In the genomic region with DNA sequence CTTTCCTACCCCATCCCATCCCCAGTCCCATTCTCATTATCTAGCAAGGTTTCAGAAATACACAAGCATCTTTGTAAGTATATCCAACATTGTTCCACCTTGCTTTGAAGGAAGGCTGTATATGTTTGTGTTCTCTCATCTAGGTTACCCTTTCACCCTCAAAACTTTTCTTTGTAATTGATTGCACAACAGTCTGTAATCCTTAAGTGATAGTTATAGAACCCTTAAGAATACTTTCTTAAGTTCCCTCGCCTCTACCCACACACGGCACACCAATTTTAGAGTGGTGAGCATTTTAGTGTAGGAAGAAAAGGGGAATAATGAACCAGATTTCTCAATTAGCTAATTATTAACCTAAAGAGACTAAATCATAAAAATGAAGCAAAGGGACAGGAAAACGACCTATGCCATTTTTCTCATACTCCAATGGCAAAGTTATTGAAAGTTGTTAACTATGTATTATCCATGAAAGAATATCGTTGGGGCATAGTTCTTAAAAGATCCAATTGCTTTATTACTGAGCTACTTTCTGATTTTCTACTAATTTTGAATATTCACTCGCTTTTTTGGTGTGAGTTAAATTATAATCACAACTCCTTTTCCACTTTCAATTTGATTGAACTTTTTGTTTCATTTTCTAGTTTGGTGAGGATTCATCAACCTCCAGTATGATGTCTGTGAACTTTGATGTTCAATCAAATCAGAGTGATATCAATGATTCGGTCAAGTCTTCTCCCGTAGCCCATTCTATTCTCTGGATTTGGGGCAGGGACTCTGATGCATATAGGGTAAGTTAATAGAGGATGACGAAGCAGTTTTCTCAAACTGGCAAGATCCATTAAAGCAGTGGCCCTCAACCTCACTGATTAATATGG, we compare ENCODE assay signal across 26 cellular contexts. TPM values are rescaled to one million over a fixed set of nuclear protein-coding genes. Genes with fewer than 3 reads are reported as not detected.
DNase-seq lines count a peak whose midpoint lies in the region; ATAC-seq and TF ChIP-seq lines count a peak whose summit lies in the region.
"Had no signal": no experiment of that assay in that cellular context is flagged by ENCODE, and none has a peak within 500 bp of the region (broad histone marks: within the 10 kb centered on the region; RNA-seq: fewer than 3 reads in every experiment).

No MANE protein-coding gene starts in this region.

- H3K79me2 ChIP-seq in trophoblast cell (ENCODE audit: control insufficient read depth, insufficient read depth, low read length, poor library complexity) = no peaks in the 10 kb centered on the region

- H3K4me2 ChIP-seq in trophoblast cell (ENCODE audit: low read length) = no peak overlapping the region

- intact Hi-C loops in left lung (cut with DNase I) = no loop called here

- no peaks in the 10 kb centered on the region for H3K27me3 ChIP-seq in left lung
- no peaks in the 10 kb centered on the region for H3K27me3 ChIP-seq in trophoblast cell (ENCODE audit: insufficient read depth, low read length)
- no peaks in the 10 kb centered on the region for H3K27me3 ChIP-seq in suprapubic skin
- H3K27me3 ChIP-seq: esophagus muscularis mucosa, foreskin keratinocyte, heart left ventricle, ovary, Peyer's patch, spleen, upper lobe of left lung had no signal

- POLR2A ChIA-PET in WTC11 (lab: Charles Lee) = no interaction called here

- no peak overlapping the region for H3K18ac ChIP-seq in trophoblast cell (ENCODE audit: low read length)

- no peak overlapping the region for H3K14ac ChIP-seq in trophoblast cell (ENCODE audit: low read length)

- H3K9ac ChIP-seq in trophoblast cell (ENCODE audit: low read length) = no peak overlapping the region

- H4K91ac ChIP-seq in trophoblast cell (ENCODE audit: low read depth, low read length) = no peak overlapping the region

- H2AFZ ChIP-seq in trophoblast cell (ENCODE audit: insufficient read depth, low read length, poor library complexity) = no peak overlapping the region

- H3K9me3 Mint-ChIP-seq in stimulated activated naive CD8-positive, alpha-beta T cell treated with anti-CD3 and anti-CD28 coated beads, Interleukin-15, Interleukin-2, amounts not matched to agents 100 ng/mL and 50 ng/mL, for 24 hours = no peaks in the 10 kb centered on the region
- H3K9me3 Mint-ChIP-seq in stimulated activated naive CD8-positive, alpha-beta T cell treated with anti-CD3 and anti-CD28 coated beads, Interleukin-15, amount 100 ng/mL, for 72 hours = no peaks in the 10 kb centered on the region
- no peaks in the 10 kb centered on the region for H3K9me3 Mint-ChIP-seq in WTC11
- H3K9me3 Mint-ChIP-seq: activated T-helper 2 cell treated with anti-CD3 and anti-CD28 coated beads, Interferon-gamma antibody, Interleukin-2, Interleukin-4, amounts not matched to agents 10 μg/mL and 5 μg/mL and 100 μg/mL, durations not matched to agents 14 hours and 24 hours and 36 hours; CD14-positive monocyte; HFFc6; IgD-negative memory B cell had no signal

- no peak overlapping the region for H4K12ac ChIP-seq in trophoblast cell (ENCODE audit: low read depth, low read length)

- no peak overlapping the region for H2AK5ac ChIP-seq in trophoblast cell (ENCODE audit: low read length)

- no peak overlapping the region for H2BK5ac ChIP-seq in trophoblast cell (ENCODE audit: low read depth, low read length, poor library complexity)

- H3K4me3 Mint-ChIP-seq in stimulated activated naive CD8-positive, alpha-beta T cell treated with anti-CD3 and anti-CD28 coated beads, Interleukin-15, Interleukin-2, amounts not matched to agents 100 ng/mL and 50 ng/mL, for 24 hours = no peak overlapping the region
- no peak overlapping the region for H3K4me3 Mint-ChIP-seq in stimulated activated naive CD8-positive, alpha-beta T cell treated with anti-CD3 and anti-CD28 coated beads, Interleukin-15, amount 100 ng/mL, for 72 hours
- H3K4me3 Mint-ChIP-seq in WTC11 = no peak overlapping the region
- H3K4me3 Mint-ChIP-seq: CD14-positive monocyte, HFFc6, IgD-negative memory B cell had no signal

- peaks cover 33% of the 10 kb centered on the region for H3K4me1 Mint-ChIP-seq in stimulated activated naive CD8-positive, alpha-beta T cell treated with anti-CD3 and anti-CD28 coated beads, Interleukin-15, Interleukin-2, amounts not matched to agents 100 ng/mL and 50 ng/mL, for 24 hours (ENCODE audit: low read depth)
- H3K4me1 Mint-ChIP-seq in stimulated activated naive CD8-positive, alpha-beta T cell treated with anti-CD3 and anti-CD28 coated beads, Interleukin-15, amount 100 ng/mL, for 72 hours = peaks cover 29% of the 10 kb centered on the region
- peaks cover 15% of the 10 kb centered on the region for H3K4me1 Mint-ChIP-seq in WTC11
- H3K4me1 Mint-ChIP-seq: CD14-positive monocyte, IgD-negative memory B cell had no signal

- no CpG with 5 or more reads among the region's 8 CpGs for WGBS in trophoblast cell (ENCODE audit: extremely low coverage, insufficient coverage, insufficient read length)
- 94% methylated on average over 8 of the region's 8 CpGs for WGBS in suprapubic skin

- TF ChIP-seq POLR2A in suprapubic skin (IDR thresholded peaks at IDR 0.05) = no peak

- H3K4ac ChIP-seq in trophoblast cell (ENCODE audit: low read depth, low read length) = no peak overlapping the region

- CTCF ChIA-PET in WTC11 (lab: Charles Lee) = no interaction called here

- no peak overlapping the region for H3K23ac ChIP-seq in trophoblast cell (ENCODE audit: low read length)

- H3K27ac Mint-ChIP-seq in stimulated activated naive CD8-positive, alpha-beta T cell treated with anti-CD3 and anti-CD28 coated beads, Interleukin-15, Interleukin-2, amounts not matched to agents 100 ng/mL and 50 ng/mL, for 24 hours = peak overlapping the region; percentile 55
- H3K27ac Mint-ChIP-seq in stimulated activated naive CD8-positive, alpha-beta T cell treated with anti-CD3 and anti-CD28 coated beads, Interleukin-15, amount 100 ng/mL, for 72 hours = no peak overlapping the region
- peak overlapping the region; percentile 48; the same call in 1 of the 2 replicates for H3K27ac Mint-ChIP-seq in WTC11
- H3K27ac Mint-ChIP-seq: activated T-helper 2 cell treated with anti-CD3 and anti-CD28 coated beads, Interferon-gamma antibody, Interleukin-2, Interleukin-4, amounts not matched to agents 10 μg/mL and 5 μg/mL and 100 μg/mL, durations not matched to agents 14 hours and 24 hours and 36 hours had no signal

- H3K36me3 Mint-ChIP-seq in stimulated activated naive CD8-positive, alpha-beta T cell treated with anti-CD3 and anti-CD28 coated beads, Interleukin-15, Interleukin-2, amounts not matched to agents 100 ng/mL and 50 ng/mL, for 24 hours (ENCODE audit: low read depth) = peaks cover 79% of the 10 kb centered on the region
- peaks cover 50% of the 10 kb centered on the region for H3K36me3 Mint-ChIP-seq in WTC11

- H3K36me3 ChIP-seq in left lung (peaks cover 3 to 96% of the 10 kb centered on the region in 2 donors), trophoblast cell (ENCODE audit: control insufficient read depth in 1 of 2, insufficient read depth in 2 of 2, low read length in 2 of 2) (peaks cover 3 to 25% of the 10 kb centered on the region in 2 experiments), suprapubic skin (peaks cover 81% of the 10 kb centered on the region)
- H3K36me3 ChIP-seq: ovary had no signal

- no peak overlapping the region for H2BK120ac ChIP-seq in trophoblast cell (ENCODE audit: insufficient read depth, low read length, poor library complexity)

- H3K79me1 ChIP-seq in trophoblast cell (ENCODE audit: low read length) = no peaks in the 10 kb centered on the region

- no peak overlapping the region for H4K8ac ChIP-seq in trophoblast cell (ENCODE audit: low read depth, low read length)

- no peak overlapping the region for H2BK12ac ChIP-seq in trophoblast cell (ENCODE audit: low read length)

- TF ChIP-seq CTCF in WTC11 (IDR thresholded peaks at IDR 0.05) = no peak
- TF ChIP-seq CTCF in left lung (IDR thresholded peaks at IDR 0.05) = no peak
- TF ChIP-seq CTCF in suprapubic skin (IDR thresholded peaks at IDR 0.05) = no peak

- no peak overlapping the region for H3K4me3 ChIP-seq in left lung
- no peak overlapping the region for H3K4me3 ChIP-seq in trophoblast cell (ENCODE audit: low read depth, low read length)
- H3K4me3 ChIP-seq in suprapubic skin = no peak overlapping the region
- H3K4me3 ChIP-seq: esophagus muscularis mucosa, heart left ventricle, ovary, Peyer's patch, spleen, upper lobe of left lung had no signal

- no peaks in the 10 kb centered on the region for H3K9me3 ChIP-seq in left lung
- H3K9me3 ChIP-seq in trophoblast cell (ENCODE audit: insufficient read depth, low read depth, low read length) = no peaks in the 10 kb centered on the region
- no peaks in the 10 kb centered on the region for H3K9me3 ChIP-seq in suprapubic skin
- H3K9me3 ChIP-seq: esophagus muscularis mucosa, heart left ventricle, ovary, Peyer's patch, spleen, upper lobe of left lung had no signal

- DNase-seq in stimulated activated naive CD8-positive, alpha-beta T cell treated with anti-CD3 and anti-CD28 coated beads, Interleukin-15, amount 100 ng/mL, for 72 hours = no peak
- DNase-seq in WTC11 (ENCODE audit: low spot score) (no peak), left lung (no peak), trophoblast cell (no peak), suprapubic skin (ENCODE audit: low spot score in 2 of 2) (no peak)
- DNase-seq: Calu3; central memory CD4-positive, alpha-beta T cell; DND-41; heart left ventricle; HFFc6; NCI-H2081; NCI-H2227 treated with DMSO at 0.1 percent for 48 hours; NCI-H69; ovary; Peyer's patch; SIG-M5; spleen; T-helper 9 cell; upper lobe of left lung had no signal

- no peaks in the 10 kb centered on the region for H3K4me1 ChIP-seq in left lung
- no peaks in the 10 kb centered on the region for H3K4me1 ChIP-seq in trophoblast cell (ENCODE audit: control insufficient read depth in 1 of 2, insufficient read depth in 2 of 2, low read length in 2 of 2)
- no peaks in the 10 kb centered on the region for H3K4me1 ChIP-seq in suprapubic skin
- H3K4me1 ChIP-seq: esophagus muscularis mucosa, foreskin keratinocyte, heart left ventricle, Peyer's patch, spleen had no signal

- H3K27ac ChIP-seq in left lung (peak overlapping the region in 1 of 2 donors; percentile 14), trophoblast cell (ENCODE audit: low read depth, low read length) (no peak overlapping the region), suprapubic skin (no peak overlapping the region)
- H3K27ac ChIP-seq: esophagus muscularis mucosa, heart left ventricle, ovary, spleen had no signal

- H3K27me3 Mint-ChIP-seq in stimulated activated naive CD8-positive, alpha-beta T cell treated with anti-CD3 and anti-CD28 coated beads, Interleukin-15, Interleukin-2, amounts not matched to agents 100 ng/mL and 50 ng/mL, for 24 hours = no peaks in the 10 kb centered on the region
- H3K27me3 Mint-ChIP-seq in stimulated activated naive CD8-positive, alpha-beta T cell treated with anti-CD3 and anti-CD28 coated beads, Interleukin-15, amount 100 ng/mL, for 72 hours = no peaks in the 10 kb centered on the region
- H3K27me3 Mint-ChIP-seq in WTC11 (ENCODE audit: low read depth) = no peaks in the 10 kb centered on the region
- H3K27me3 Mint-ChIP-seq: IgD-negative memory B cell had no signal

- no peak for ATAC-seq in stimulated activated naive CD8-positive, alpha-beta T cell treated with anti-CD3 and anti-CD28 coated beads, Interleukin-15, amount 100 ng/mL, for 72 hours
- ATAC-seq in WTC11 (no peak), left lung (peak; percentile 69), GM19397 (IDR thresholded peaks at IDR 0.05; ENCODE audit: unreplicated experiment) (no peak)
- ATAC-seq: heart left ventricle had no signal

- no peak for TF ChIP-seq EP300 in suprapubic skin (IDR thresholded peaks at IDR 0.05)

RNA-seq across cellular contexts. Expression of a gene that starts 44.9 kb away (rescaled TPM):
- 69.0 to 74.5 TPM (median 73.5 TPM) in 3 replicates for total RNA-seq in WTC11 (2021)
- 10 to 100 TPM; 71.3 to 72.1 TPM for total RNA-seq in left lung
- polyA plus RNA-seq in trophoblast cell (2013) = 40.2 and 44.1 TPM in 2 replicates
- 100 to 1,000 TPM in 2 of 4 donors, 10 to 100 TPM in 2; 65.8 to 280 (median 106) TPM for total RNA-seq in suprapubic skin

Comparison
In these comparisons a context has a peak if more than half of its experiments do, and no peak if none do; other contexts are left out.
1. H3K27ac Mint-ChIP-seq: peak in stimulated activated naive CD8-positive, alpha-beta T cell treated with anti-CD3 and anti-CD28 coated beads, Interleukin-15, Interleukin-2, amounts not matched to agents 100 ng/mL and 50 ng/mL, for 24 hours (single experiment) and WTC11 (single experiment); none in stimulated activated naive CD8-positive, alpha-beta T cell treated with anti-CD3 and anti-CD28 coated beads, Interleukin-15, amount 100 ng/mL, for 72 hours (0 of 2).